28 cellular contexts compared by ENCODE assay signal in genomic region chr2:150522269-150522668, GRCh38. TPM values are rescaled to one million over a fixed set of nuclear protein-coding genes. Genes with fewer than 3 reads are reported as not detected.
"Had no signal": no experiment of that assay in that cellular context is flagged by ENCODE, and none has a peak within 500 bp of the region (broad histone marks: within the 10 kb centered on the region; RNA-seq: fewer than 3 reads in every experiment).

No MANE protein-coding gene starts in this region.

- DNase-seq: activated CD4-positive, alpha-beta T cell treated with anti-CD3 and anti-CD28 coated beads, Interleukin-2, amount 10 ng/mL, durations not matched to agents 24 days and 14 days; activated CD4-positive, alpha-beta T cell treated with anti-CD3 and anti-CD28 coated beads, Interleukin-2, amount 50 U/mL, for 4 hours; activated CD8-positive, alpha-beta T cell treated with anti-CD3 and anti-CD28 coated beads for 36 hours; activated gamma-delta T cell; activated naive CD4-positive, alpha-beta T cell treated with Interleukin-2 at 50 U/mL for 16 hours; activated T-cell treated with anti-CD3 and anti-CD28 coated beads, Interleukin-2, amount 50 U/mL, for 24 hours; adrenal gland; anterior cingulate cortex; brain microvascular endothelial cell; central memory CD4-positive, alpha-beta T cell; MM.1S; MV-4-11; NCI-H1092; NCI-H1436 treated with DMSO at 0.1 percent for 48 hours; NCI-H1694 treated with DMSO at 0.1 percent for 48 hours; NCI-H2029; NCI-H510A; NCI-H526; NCI-H748 treated with DMSO at 0.1 percent for 48 hours; RPMI8226; SHP77 treated with DMSO at 0.1 percent for 48 hours; SK-N-SH had no signal

- H3K4me2 ChIP-seq: KMS-11 had no signal

- H3K9ac ChIP-seq: KMS-11, SK-N-SH had no signal

- H3K4me3 ChIP-seq: adrenal gland, SJSA1 had no signal

- H3K36me3 ChIP-seq: adrenal gland, brain microvascular endothelial cell, SJSA1 had no signal

- ATAC-seq: activated CD8-positive, alpha-beta T cell treated with anti-CD3 and anti-CD28 coated beads for 36 hours; Panc1 had no signal

- H3K9me3 ChIP-seq: adrenal gland, SJSA1, SK-N-SH had no signal

- FAIRE-seq: TTC549 had no signal

- H3K27ac ChIP-seq: adrenal gland, brain microvascular endothelial cell, KMS-11, SJSA1 had no signal

- H3K27me3 ChIP-seq: adrenal gland, brain microvascular endothelial cell, SJSA1 had no signal

RNA-seq across cellular contexts. Expression of gene RND3, which starts 34.8 kb away (rescaled TPM):
- total RNA-seq: activated CD4-positive, alpha-beta T cell treated with anti-CD3 and anti-CD28 coated beads, Interleukin-2, amount 10 ng/mL, durations not matched to agents 24 days and 14 days; activated CD8-positive, alpha-beta memory T cell treated with anti-CD3 and anti-CD28 coated beads for 36 hours; activated CD8-positive, alpha-beta T cell treated with anti-CD3 and anti-CD28 coated beads for 36 hours; activated T-helper 2 cell treated with anti-CD3 and anti-CD28 coated beads, Interferon-gamma antibody, Interleukin-2, Interleukin-4, amounts not matched to agents 10 μg/mL and 5 μg/mL and 100 μg/mL, durations not matched to agents 14 hours and 24 hours and 36 hours had no signal
